Comparison of ENCODE assay signal across 9 cellular contexts in the genomic region with DNA sequence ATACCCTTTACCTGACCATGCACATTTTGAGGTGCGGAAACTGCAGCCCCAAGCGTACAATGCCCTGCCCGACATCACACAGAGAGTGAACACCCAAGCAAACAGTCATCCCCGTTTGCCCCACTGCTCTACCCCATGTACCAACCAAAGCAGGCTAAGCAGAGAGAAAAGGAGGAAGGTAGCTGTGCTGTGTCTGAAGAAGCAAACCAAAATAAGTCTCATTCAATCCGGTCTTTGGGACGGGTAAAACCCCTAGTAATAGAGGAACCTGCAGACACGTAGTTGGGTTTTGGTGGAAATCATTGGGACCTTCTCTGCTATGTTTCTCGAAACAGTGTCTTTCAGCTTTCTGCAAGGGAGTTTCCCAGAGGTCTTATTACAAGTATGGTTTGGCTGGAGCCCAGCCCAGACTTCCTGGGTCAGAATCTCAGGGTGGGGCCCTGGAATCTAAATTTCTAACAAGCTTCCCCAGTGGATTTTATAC.
DNase-seq lines count a peak whose midpoint lies in the region; ATAC-seq lines count a peak whose summit lies in the region.
"Had no signal": no experiment of that assay in that cellular context is flagged by ENCODE, and none has a peak within 500 bp of the region (broad histone marks: within the 10 kb centered on the region; RNA-seq: fewer than 3 reads in every experiment).

No MANE protein-coding gene starts in this region.

- ATAC-seq in Right ventricle myocardium superior (ENCODE audit: poor library complexity) (peak; percentile 36), Right ventricle myocardium inferior (no peak)
- ATAC-seq in natural killer cell treated with Interleukin-12 subunit alpha and Interleukin-12 subunit beta and Interleukin-15 and Interleukin-18, amount 100 ng/mL, for 72 hours, result no peak

- H3K4me1 Mint-ChIP-seq in IgD-negative memory B cell, result peaks cover 13 to 18% (median 17%) of the 10 kb centered on the region in 3 donors
- peaks cover 0 to 2% of the 10 kb centered on the region in 2 donors for H3K4me1 Mint-ChIP-seq in natural killer cell treated with Interleukin-12 subunit alpha and Interleukin-12 subunit beta and Interleukin-15 and Interleukin-18, amount 100 ng/mL, for 72 hours (ENCODE audit: low read depth in 2 of 2)

- DNase-seq in Right ventricle myocardium superior, result no peak
- DNase-seq in Right ventricle myocardium inferior (ENCODE audit: missing footprints), result no peak
- DNase-seq in UCSD-AML1 (lab: John Stamatoyannopoulos, UW; ENCODE audit: unreplicated experiment), result no peak
- no peak for DNase-seq in natural killer cell treated with Interleukin-12 subunit alpha and Interleukin-12 subunit beta and Interleukin-15 and Interleukin-18, amount 100 ng/mL, for 72 hours (ENCODE audit: low spot score)
- no peak for DNase-seq in DMS53 treated with DMSO at 0.1 percent for 48 hours (lab: John Stamatoyannopoulos, UW; ENCODE audit: unreplicated experiment)
- no peak for DNase-seq in activated CD4-positive, CD25-positive, alpha-beta regulatory T cell (lab: John Stamatoyannopoulos, UW)
- DNase-seq: DND-41 had no signal

- WGBS in esophagus, 2 donors, result 56 to 58% methylated on average over 8 of the region's 8 CpGs

- H3K9me3 ChIP-seq in esophagus (ENCODE audit: control insufficient read depth in 2 of 2, insufficient read depth in 1 of 2, low read depth in 1 of 2, low read length in 1 of 2), result no peaks in the 10 kb centered on the region

- no peak overlapping the region for H3K4me3 ChIP-seq in esophagus (ENCODE audit: low read depth in 1 of 2, low read length in 2 of 2)

- H3K27me3 ChIP-seq in esophagus (ENCODE audit: control insufficient read depth in 1 of 2, insufficient read depth in 2 of 2, low read length in 2 of 2), result no peaks in the 10 kb centered on the region

- peak overlapping the region; percentile 8 to 73 for H3K27ac ChIP-seq in esophagus (ENCODE audit: low read depth in 2 of 2, low read length in 1 of 2)

- intact Hi-C loops in Right ventricle myocardium superior (cut with DNase I) (loop anchor here (10.0 kb wide), 1 partner anchor 177 kb away; no protein-coding TSS in a partner anchor), Right ventricle myocardium inferior (cut with DNase I) (loop anchor here (5.0 kb wide), 2 partner anchors 169 to 184 kb away; no protein-coding TSS in a partner anchor)

- no peaks in the 10 kb centered on the region for H3K36me3 ChIP-seq in esophagus (ENCODE audit: control insufficient read depth in 2 of 2, insufficient read depth in 2 of 2, low read length in 1 of 2)

- peak overlapping the region in 2 of 3 donors; percentile 33 to 37 for H3K27ac Mint-ChIP-seq in IgD-negative memory B cell
- H3K27ac Mint-ChIP-seq in natural killer cell treated with Interleukin-12 subunit alpha and Interleukin-12 subunit beta and Interleukin-15 and Interleukin-18, amount 100 ng/mL, for 72 hours, result no peak overlapping the region

- H3K27me3 Mint-ChIP-seq in IgD-negative memory B cell, result peaks cover 10% of the 10 kb centered on the region
- H3K27me3 Mint-ChIP-seq in natural killer cell treated with Interleukin-12 subunit alpha and Interleukin-12 subunit beta and Interleukin-15 and Interleukin-18, amount 100 ng/mL, for 72 hours, result peaks cover 44 to 78% of the 10 kb centered on the region in 2 donors

- no peaks in the 10 kb centered on the region for H3K9me3 Mint-ChIP-seq in IgD-negative memory B cell
- H3K9me3 Mint-ChIP-seq in natural killer cell treated with Interleukin-12 subunit alpha and Interleukin-12 subunit beta and Interleukin-15 and Interleukin-18, amount 100 ng/mL, for 72 hours, result no peaks in the 10 kb centered on the region

- H3K36me3 Mint-ChIP-seq in IgD-negative memory B cell, result peaks cover 4% of the 10 kb centered on the region
- H3K36me3 Mint-ChIP-seq in natural killer cell treated with Interleukin-12 subunit alpha and Interleukin-12 subunit beta and Interleukin-15 and Interleukin-18, amount 100 ng/mL, for 72 hours, result no peaks in the 10 kb centered on the region

- peak overlapping the region; percentile 13 to 89 (median 70) for H3K4me3 Mint-ChIP-seq in IgD-negative memory B cell
- no peak overlapping the region for H3K4me3 Mint-ChIP-seq in natural killer cell treated with Interleukin-12 subunit alpha and Interleukin-12 subunit beta and Interleukin-15 and Interleukin-18, amount 100 ng/mL, for 72 hours

- peaks cover 0 to 8% of the 10 kb centered on the region in 2 donors for H3K4me1 ChIP-seq in esophagus (ENCODE audit: control insufficient read depth in 2 of 2, insufficient read depth in 2 of 2, low read length in 1 of 2)

Comparison
In these comparisons a context has a peak if more than half of its experiments do, and no peak if none do; other contexts are left out.
1. H3K27ac Mint-ChIP-seq: peak in IgD-negative memory B cell (2 of 3); none in natural killer cell treated with Interleukin-12 subunit alpha and Interleukin-12 subunit beta and Interleukin-15 and Interleukin-18, amount 100 ng/mL, for 72 hours (0 of 2).